9 cellular contexts compared by ENCODE assay signal in genomic region chr3:132210476-132211346, GRCh38.
DNase-seq lines count a peak whose midpoint lies in the region; ATAC-seq, FAIRE-seq and TF ChIP-seq lines count a peak whose summit lies in the region.
"Had no signal": no experiment of that assay in that cellular context is flagged by ENCODE, and none has a peak within 500 bp of the region (broad histone marks: within the 10 kb centered on the region; RNA-seq: fewer than 3 reads in every experiment).

No MANE protein-coding gene starts in this region.

- DNase-seq in NCI-H510A treated with DMSO at 0.1 percent for 48 hours (lab: John Stamatoyannopoulos, UW) (peak; percentile 35), NCI-H510A (lab: John Stamatoyannopoulos, UW) (no peak), LoVo (ENCODE audit: low spot score) (peak; percentile 12), astrocyte (ENCODE audit: low read depth) (no peak), activated gamma-delta T cell treated with Interleukin-2 at 50 U/mL for 16 hours (no peak)

- H3K4me3 Mint-ChIP-seq in astrocyte (ENCODE audit: unreplicated experiment), result no peak overlapping the region
- H3K4me3 Mint-ChIP-seq: CD4-positive, alpha-beta T cell had no signal

- H3K27me3 Mint-ChIP-seq in astrocyte (ENCODE audit: low read depth, unreplicated experiment), result peaks cover 12% of the 10 kb centered on the region

- no peaks in the 10 kb centered on the region for H3K9me2 ChIP-seq in neural cell (ENCODE audit: insufficient read depth, low read length)

- H3K9ac ChIP-seq in astrocyte (ENCODE audit: low read length) (no peak overlapping the region), neural cell (ENCODE audit: low read length) (no peak overlapping the region)

- no peaks in the 10 kb centered on the region for H3K36me3 Mint-ChIP-seq in astrocyte (ENCODE audit: low read depth, unreplicated experiment)

- no peaks in the 10 kb centered on the region for H3K4me1 ChIP-seq in astrocyte (ENCODE audit: insufficient read depth, low read length)

- H3K27me3 ChIP-seq in astrocyte (ENCODE audit: insufficient read depth, low read length) (no peaks in the 10 kb centered on the region), neural cell (ENCODE audit: insufficient read depth, low read depth, low read length) (no peaks in the 10 kb centered on the region)

- H3K9me3 ChIP-seq in astrocyte (ENCODE audit: insufficient read depth, low read depth, low read length), result no peaks in the 10 kb centered on the region
- H3K9me3 ChIP-seq in neural cell (ENCODE audit: low read length), result no peaks in the 10 kb centered on the region

- H3K27ac Mint-ChIP-seq in astrocyte (ENCODE audit: unreplicated experiment), result no peak overlapping the region
- H3K27ac Mint-ChIP-seq: CD4-positive, alpha-beta T cell had no signal

- no peak overlapping the region for H3K27ac ChIP-seq in astrocyte (ENCODE audit: low read depth, low read length)
- H3K27ac ChIP-seq in neural cell (ENCODE audit: low read length), result no peak overlapping the region

- ATAC-seq in HG03439 (IDR thresholded peaks at IDR 0.05; ENCODE audit: unreplicated experiment) (no peak), HG03457 (IDR thresholded peaks at IDR 0.05; ENCODE audit: unreplicated experiment) (no peak)

- peak; percentile 60 for TF ChIP-seq RAD21 in neural cell (conservative IDR thresholded peaks at IDR 0.05)

- FAIRE-seq in astrocyte (lab: Jason Lieb, UNC), result no peak

- H2AFZ ChIP-seq in astrocyte (ENCODE audit: low read depth, low read length), result no peak overlapping the region
- H2AFZ ChIP-seq in neural cell (ENCODE audit: low read depth, low read length), result no peak overlapping the region

- no peaks in the 10 kb centered on the region for H3K36me3 ChIP-seq in astrocyte (ENCODE audit: insufficient read depth, low read length)
- H3K36me3 ChIP-seq in neural cell (ENCODE audit: insufficient read depth, low read length), result no peaks in the 10 kb centered on the region

- TF ChIP-seq CTCF in astrocyte (IDR thresholded peaks at IDR 0.05; ENCODE audit: insufficient read depth, low read depth, low read length) (peak; percentile 37), neural cell (IDR thresholded peaks at IDR 0.05; ENCODE audit: poor library complexity, severe bottlenecking) (peak; percentile 59)

- H3K9me3 Mint-ChIP-seq in astrocyte (ENCODE audit: unreplicated experiment), result no peaks in the 10 kb centered on the region
- H3K9me3 Mint-ChIP-seq: CD4-positive, alpha-beta T cell had no signal

- H3K4me3 ChIP-seq in astrocyte (ENCODE audit: insufficient read depth, low read depth, low read length) (no peak overlapping the region), neural cell (ENCODE audit: low read length) (no peak overlapping the region)

- H3F3A ChIP-seq in neural cell (ENCODE audit: insufficient read depth, low read length, poor library complexity, severe bottlenecking), result no peaks in the 10 kb centered on the region

- H4K20me1 ChIP-seq in astrocyte (ENCODE audit: insufficient read depth, low read length) (no peaks in the 10 kb centered on the region), neural cell (ENCODE audit: insufficient read depth) (no peaks in the 10 kb centered on the region)

- no peaks in the 10 kb centered on the region for H3K79me2 ChIP-seq in astrocyte (ENCODE audit: insufficient read depth, low read length)
- no peaks in the 10 kb centered on the region for H3K79me2 ChIP-seq in neural cell (replicated peaks; ENCODE audit: insufficient read depth, low read length)

- H3K4me2 ChIP-seq in astrocyte (ENCODE audit: low read length), result no peak overlapping the region
- no peak overlapping the region for H3K4me2 ChIP-seq in neural cell (ENCODE audit: low read length)

- TF ChIP-seq EP300 in neural cell (conservative IDR thresholded peaks at IDR 0.05; ENCODE audit: poor library complexity, severe bottlenecking), result no peak

- H3K4me1 Mint-ChIP-seq in astrocyte (ENCODE audit: low read depth, unreplicated experiment), result peaks cover 4% of the 10 kb centered on the region

TF ChIP-seq in neural cell, 6 proteins besides CTCF, POLR2A, EP300 and RAD21:
- peak; percentile 54 for TF ChIP-seq SMC3 (conservative IDR thresholded peaks at IDR 0.05; ENCODE audit: poor library complexity)
- TF ChIP-seq REST (IDR thresholded peaks at IDR 0.05; ENCODE audit: borderline replicate concordance), result no peak
- no peak for TF ChIP-seq EZH2 (IDR thresholded peaks at IDR 0.05; ENCODE audit: borderline replicate concordance, insufficient read depth, low read length, poor library complexity, severe bottlenecking)

Comparison
In these comparisons a context has a peak if more than half of its experiments do, and no peak if none do; other contexts are left out.
1. DNase-seq: peak in NCI-H510A treated with DMSO at 0.1 percent for 48 hours (single experiment) and LoVo (single experiment); none in NCI-H510A (single experiment), astrocyte (single experiment) and activated gamma-delta T cell treated with Interleukin-2 at 50 U/mL for 16 hours (single experiment).